In the genomic region with DNA sequence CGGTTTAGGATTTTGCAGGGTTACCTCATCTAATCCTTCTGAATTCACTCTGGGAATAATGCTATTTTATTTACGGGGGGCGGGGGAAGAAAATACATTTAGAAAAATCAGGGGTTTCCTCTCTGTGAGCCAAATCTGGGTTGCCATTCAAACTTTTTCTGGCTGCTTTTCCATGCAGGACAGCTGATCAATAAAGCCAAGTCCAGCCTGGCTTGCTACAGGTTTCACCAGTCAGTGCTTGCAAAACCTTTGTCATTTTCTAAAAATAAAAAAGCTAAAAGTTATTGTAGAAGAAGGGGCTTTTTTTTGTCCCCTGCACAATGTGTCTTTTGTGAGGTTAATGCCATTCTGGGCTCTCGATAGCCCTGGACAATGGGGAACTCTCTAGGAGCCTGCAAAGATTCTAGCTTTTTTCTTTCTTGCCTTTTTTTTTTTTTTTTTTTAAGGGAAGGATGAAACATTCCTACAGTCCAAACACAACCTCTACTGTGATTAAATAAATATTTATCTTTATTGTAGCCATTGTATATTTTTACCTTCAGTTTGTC, we compare ENCODE assay signal across 14 cellular contexts. TPM values are rescaled to one million over a fixed set of nuclear protein-coding genes. Genes with fewer than 3 reads are reported as not detected.
DNase-seq lines count a peak whose midpoint lies in the region; ATAC-seq, FAIRE-seq and TF ChIP-seq lines count a peak whose summit lies in the region.
"Had no signal": no experiment of that assay in that cellular context is flagged by ENCODE, and none has a peak within 500 bp of the region (broad histone marks: within the 10 kb centered on the region; RNA-seq: fewer than 3 reads in every experiment).

No MANE protein-coding gene starts in this region.

- H3K9me3 ChIP-seq in A549, result no peaks in the 10 kb centered on the region
- no peaks in the 10 kb centered on the region for H3K9me3 ChIP-seq in RWPE2 (ENCODE audit: severe bottlenecking)
- no peaks in the 10 kb centered on the region for H3K9me3 ChIP-seq in neuron (ENCODE audit: low read length)

- ATAC-seq in A549 (no peak), RWPE2 (ENCODE audit: low read depth) (no peak), GM21786 (IDR thresholded peaks at IDR 0.05; ENCODE audit: unreplicated experiment) (no peak)
- ATAC-seq: activated T-cell treated with anti-CD3 and anti-CD28 coated beads, Interleukin-2, amount 50 U/mL, for 72 hours had no signal

- CTCF ChIA-PET in A549 (lab: Yijun Ruan, JAX), result interaction anchor here (0.7 to 1.5 kb wide), 6 partner anchors 16 to 1227 kb away, joined by 3 to 10 read pairs (median 3); no protein-coding TSS in a partner anchor

- WGBS in A549 (ENCODE audit: missing lambda C conversion rate), result 27% methylated on average over 4 of the region's 4 CpGs

- H3K4me1 ChIP-seq in A549 (peaks cover 43% of the 10 kb centered on the region), RWPE2 (ENCODE audit: insufficient read depth, poor library complexity, severe bottlenecking) (peaks cover 25% of the 10 kb centered on the region), neuron (ENCODE audit: insufficient read depth, low read length) (peaks cover 67% of the 10 kb centered on the region)

- POLR2A ChIA-PET in A549 (lab: Yijun Ruan, JAX), result interaction anchor here (0.7 to 7.8 kb wide), 4 partner anchors 9 to 1171 kb away, joined by 3 to 63 read pairs (median 4); no protein-coding TSS in a partner anchor

- TF ChIP-seq POLR2A in A549 (IDR thresholded peaks at IDR 0.05; ENCODE audit: low read length), result no peak

- TF ChIP-seq EP300 in A549 (IDR thresholded peaks at IDR 0.05), result no peak

- H3K27ac ChIP-seq in A549 (peak overlapping the region; percentile 74 to 99), RWPE2 (ENCODE audit: poor library complexity, severe bottlenecking) (peak overlapping the region; percentile 93)
- H3K27ac ChIP-seq: GM23248, KMS-11 had no signal

- peak overlapping the region; percentile 99 for H3K4me2 ChIP-seq in A549
- H3K4me2 ChIP-seq: KMS-11 had no signal

- H3K4me3 ChIP-seq in A549, result peak overlapping the region; percentile 84; the same call in 2 of the 3 replicates
- no peak overlapping the region for H3K4me3 ChIP-seq in RWPE2 (ENCODE audit: severe bottlenecking)
- peak overlapping the region; percentile 10 for H3K4me3 ChIP-seq in fibroblast of pulmonary artery (replicated peaks; ENCODE audit: low read depth, low read length)
- H3K4me3 ChIP-seq in neuron (ENCODE audit: low read length), result peak overlapping the region; percentile 89
- H3K4me3 ChIP-seq: GM23248 had no signal

- DNase-seq in A549 (ENCODE audit: low read depth in 1 of 2, low spot score in 1 of 2) (no peak), RWPE2 (ENCODE audit: low spot score) (no peak), fibroblast of pulmonary artery (ENCODE audit: low read depth) (no peak), NCI-H128 (lab: John Stamatoyannopoulos, UW; ENCODE audit: unreplicated experiment) (no peak), nucleus accumbens (lab: John Stamatoyannopoulos, UW) (no peak), GM03348 (ENCODE audit: low spot score) (no peak)
- DNase-seq: activated CD4-positive, alpha-beta T cell treated with anti-CD3 and anti-CD28 coated beads, Interleukin-2, amount 10 ng/mL, durations not matched to agents 24 days and 14 days; activated T-cell treated with anti-CD3 and anti-CD28 coated beads, Interleukin-2, amount 50 U/mL, for 72 hours; DMS 273 treated with DMSO at 0.1 percent for 48 hours; GM23248; NCI-H524 had no signal

- peaks cover 7% of the 10 kb centered on the region; the same call in 1 of the 2 replicates for H3K36me3 ChIP-seq in RWPE2 (ENCODE audit: low read depth)
- no peaks in the 10 kb centered on the region for H3K36me3 ChIP-seq in neuron (ENCODE audit: insufficient read depth, low read length)

- FAIRE-seq in A549 (lab: Jason Lieb, UNC), result no peak

- no peak for TF ChIP-seq CTCF in A549 (IDR thresholded peaks at IDR 0.05)
- TF ChIP-seq CTCF in RWPE2 (IDR thresholded peaks at IDR 0.05; ENCODE audit: poor library complexity, severe bottlenecking), result no peak
- no peak for TF ChIP-seq CTCF in fibroblast of pulmonary artery (IDR thresholded peaks at IDR 0.05; ENCODE audit: low read length, missing control alignments)

- H2AFZ ChIP-seq in neuron (ENCODE audit: low read depth, low read length), result no peak overlapping the region
- H2AFZ ChIP-seq: GM23248 had no signal

- TF ChIP-seq RAD21 in A549 (conservative IDR thresholded peaks at IDR 0.05 in 1 of 2, IDR thresholded peaks at IDR 0.05 in 1 of 2), result no peak

- no peaks in the 10 kb centered on the region for H3K27me3 ChIP-seq in RWPE2 (ENCODE audit: insufficient read depth, poor library complexity, severe bottlenecking)
- peaks cover 13% of the 10 kb centered on the region for H3K27me3 ChIP-seq in neuron (ENCODE audit: insufficient read depth, low read length)

TF ChIP-seq in A549, 52 proteins besides CTCF, POLR2A, EP300 and RAD21:
- TF ChIP-seq ZFP36 (IDR thresholded peaks at IDR 0.05; ENCODE audit: borderline replicate concordance, partially characterized antibody) (no peak), TP53 (CRISPR knock-in tag; IDR thresholded peaks at IDR 0.05) (no peak), CBX8 (IDR thresholded peaks at IDR 0.05) (no peak), MAZ (IDR thresholded peaks at IDR 0.05; ENCODE audit: borderline replicate concordance, low read depth, low read length) (no peak), CHD4 (IDR thresholded peaks at IDR 0.05; ENCODE audit: borderline replicate concordance) (no peak), NPAS2 (CRISPR knock-in tag; IDR thresholded peaks at IDR 0.05; ENCODE audit: borderline replicate concordance) (no peak), HOXB5 (CRISPR knock-in tag; IDR thresholded peaks at IDR 0.05) (no peak), ZSCAN20 (CRISPR knock-in tag; IDR thresholded peaks at IDR 0.05) (no peak), CEBPB (IDR thresholded peaks at IDR 0.05) (no peak), FOXS1 (CRISPR knock-in tag; IDR thresholded peaks at IDR 0.05) (no peak), JUNB (IDR thresholded peaks at IDR 0.05) (no peak), HOXB13 (CRISPR knock-in tag; IDR thresholded peaks at IDR 0.05; ENCODE audit: low read depth) (no peak), HOXA7 (CRISPR knock-in tag; IDR thresholded peaks at IDR 0.05) (no peak), HEYL (CRISPR knock-in tag; IDR thresholded peaks at IDR 0.05) (no peak), HDAC2 (IDR thresholded peaks at IDR 0.05) (no peak), RNF2 (IDR thresholded peaks at IDR 0.05; ENCODE audit: borderline replicate concordance, low read depth) (no peak), ZNF302 (CRISPR knock-in tag; IDR thresholded peaks at IDR 0.05) (no peak), RCOR1 (IDR thresholded peaks at IDR 0.05; ENCODE audit: low read depth, low read length) (no peak), RFX5 (IDR thresholded peaks at IDR 0.05) (no peak)
- TF ChIP-seq, protein P1, sequence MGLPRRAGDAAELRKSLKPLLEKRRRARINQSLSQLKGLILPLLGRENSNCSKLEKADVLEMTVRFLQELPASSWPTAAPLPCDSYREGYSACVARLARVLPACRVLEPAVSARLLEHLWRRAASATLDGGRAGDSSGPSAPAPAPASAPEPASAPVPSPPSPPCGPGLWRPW (IDR thresholded peaks at IDR 0.05), result no peak

RNA-seq across cellular contexts. Expression of gene ZFHX3, which starts 13.1 kb away (rescaled TPM):
- polyA plus RNA-seq in A549 (2011; rRNA removed) (6.5 and 11.0 TPM in 2 replicates), A549 (2017; fragmentation: RNase III; extraction: RNeasy Plus Mini Kit Qiagen cat#74134 plus additional on column Dnase treatment) (3.9 to 4.0 TPM (median 3.9 TPM) in 3 replicates)
- 2.9 and 4.0 TPM in 2 replicates for polyA plus RNA-seq in A549 (2012; cell fraction: cytosol; rRNA removed)
- polyA plus RNA-seq in A549 (2012; cell fraction: nucleus; rRNA removed), result 4.6 and 5.1 TPM in 2 replicates
- 25.9 and 28.7 TPM in 2 replicates for polyA minus RNA-seq in A549 (2011; rRNA and poly(A)+ RNA removed)
